In genomic region chr3:77536038-77536775, GRCh38 we compare ENCODE assay signal across 1 cellular context.
A peak's percentile ranks its signal among the peaks of the same experiment; 100 is the strongest.
TF ChIP-seq lines count a peak whose summit lies in the region.

No MANE protein-coding gene starts in this region.

TF ChIP-seq in H1, 55 proteins besides CTCF, POLR2A, EP300 and RAD21:
- TF ChIP-seq TEAD4 (IDR thresholded peaks at IDR 0.05; ENCODE audit: low read depth, low read length) (peak; percentile 55; the same call in 1 of the 2 replicates), KDM4A (IDR thresholded peaks at IDR 0.05; ENCODE audit: low read depth, low read length, severe bottlenecking) (no peak)
- TF ChIP-seq, protein P1, sequence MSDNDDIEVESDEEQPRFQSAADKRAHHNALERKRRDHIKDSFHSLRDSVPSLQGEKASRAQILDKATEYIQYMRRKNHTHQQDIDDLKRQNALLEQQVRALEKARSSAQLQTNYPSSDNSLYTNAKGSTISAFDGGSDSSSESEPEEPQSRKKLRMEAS (IDR thresholded peaks at IDR 0.05): 0 out of 2 replicates have a peak, but pooled peaks have one; percentile 18
